In genomic region chr6:41937881-41938574, GRCh38 we compare ENCODE assay signal across 9 cellular contexts. TPM values are rescaled to one million over a fixed set of nuclear protein-coding genes. Genes with fewer than 3 reads are reported as not detected.
A peak's percentile ranks its signal among the peaks of the same experiment; 100 is the strongest.
DNase-seq lines count a peak whose midpoint lies in the region; ATAC-seq, FAIRE-seq and TF ChIP-seq lines count a peak whose summit lies in the region.
"Had no signal": no experiment of that assay in that cellular context is flagged by ENCODE, and none has a peak within 500 bp of the region (broad histone marks: within the 10 kb centered on the region; RNA-seq: fewer than 3 reads in every experiment).

No MANE protein-coding gene starts in this region.

- peak overlapping the region; percentile 100 for H3K4me3 Mint-ChIP-seq in activated naive CD4-positive, alpha-beta T cell treated with anti-CD3 and anti-CD28 coated beads, Interleukin-2, amount 10 ng/mL, durations not matched to agents 7 days and 5 days

- DNase-seq in NOMO-1 (lab: John Stamatoyannopoulos, UW; ENCODE audit: unreplicated experiment in 2 of 2) (peak; percentile 93 to 94), lung (ENCODE audit: low spot score) (peak; percentile 41), GM12892 (ENCODE audit: insufficient read length) (no peak)
- peak; percentile 70 for DNase-seq in activated naive CD4-positive, alpha-beta T cell treated with anti-CD3 and anti-CD28 coated beads, Interleukin-2, amount 10 ng/mL, durations not matched to agents 7 days and 5 days

- peak overlapping the region; percentile 96 for H3K27ac Mint-ChIP-seq in activated naive CD4-positive, alpha-beta T cell treated with anti-CD3 and anti-CD28 coated beads, Interleukin-2, amount 10 ng/mL, durations not matched to agents 7 days and 5 days

- H3K4me3 ChIP-seq in BLaER1 treated with 17β-estradiol and CSF1 and Interleukin-3, amounts not matched to agents 10 nM and 100 nM, result peak overlapping the region; percentile 91 to 100 (median 98)
- H3K4me3 ChIP-seq in lung, result no peak overlapping the region

- peak overlapping the region; percentile 92 to 100 (median 98) for H3K4me2 ChIP-seq in BLaER1 treated with 17β-estradiol and CSF1 and Interleukin-3, amounts not matched to agents 10 nM and 100 nM

- ATAC-seq in lung (ENCODE audit: insufficient read depth, low FRiP score) (no peak), GM21515 (IDR thresholded peaks at IDR 0.05; ENCODE audit: unreplicated experiment) (no peak), HG03354 (IDR thresholded peaks at IDR 0.05; ENCODE audit: poor library complexity, severe bottlenecking, unreplicated experiment) (no peak), HG03565 (IDR thresholded peaks at IDR 0.05; ENCODE audit: unreplicated experiment) (no peak)

- WGBS in lung, 2 donors, result 14 to 26% methylated on average over 4 of the region's 4 CpGs

- H3K9ac ChIP-seq in BLaER1 treated with 17β-estradiol and CSF1 and Interleukin-3, amounts not matched to agents 10 nM and 100 nM, result peak overlapping the region; percentile 85 to 100 (median 97)

- H3K4me1 ChIP-seq in BLaER1 treated with 17β-estradiol and CSF1 and Interleukin-3, amounts not matched to agents 10 nM and 100 nM, result peaks cover 60 to 78% (median 68%) of the 10 kb centered on the region in 10 experiments
- peaks cover 17 to 27% of the 10 kb centered on the region in 2 donors for H3K4me1 ChIP-seq in lung (ENCODE audit: control insufficient read depth in 2 of 2, insufficient read depth in 2 of 2, low read length in 2 of 2)

- peaks cover 67% of the 10 kb centered on the region for H3K4me1 Mint-ChIP-seq in activated naive CD4-positive, alpha-beta T cell treated with anti-CD3 and anti-CD28 coated beads, Interleukin-2, amount 10 ng/mL, durations not matched to agents 7 days and 5 days

- CTCF ChIA-PET in activated naive CD4-positive, alpha-beta T cell treated with anti-CD3 and anti-CD28 coated beads, Interleukin-2, amount 10 ng/mL, durations not matched to agents 7 days and 5 days (lab: Charles Lee), result interaction anchor here (0.7 to 10.9 kb wide), 10 partner anchors 10 to 151 kb away, joined by 3 to 259 read pairs (median 6); partner anchors contain the start of genes BYSL, MED20 and TOMM6

- H3K27ac ChIP-seq in BLaER1 treated with 17β-estradiol and CSF1 and Interleukin-3, amounts not matched to agents 10 nM and 100 nM, result peak overlapping the region; percentile 75 to 100 (median 99)
- peak overlapping the region in 1 of 2 donors; percentile 81 for H3K27ac ChIP-seq in lung (ENCODE audit: low read depth in 1 of 2, low read length in 1 of 2)

- TF ChIP-seq CTCF in lung (IDR thresholded peaks at IDR 0.05; ENCODE audit: control extremely low read depth, extremely low read depth), result no peak

- H4K20me1 ChIP-seq in BLaER1 treated with 17β-estradiol and CSF1 and Interleukin-3, amounts not matched to agents 10 nM and 100 nM, result peaks cover 0 to 32% (median 14%) of the 10 kb centered on the region in 11 experiments; a peak in 13 of 22 replicates

- FAIRE-seq in GM12892 (lab: Jason Lieb, UNC), result no peak
- FAIRE-seq: urothelium cell line had no signal

- H3K9me3 ChIP-seq in BLaER1 treated with 17β-estradiol and CSF1 and Interleukin-3, amounts not matched to agents 10 nM and 100 nM (replicated peaks in 1 of 11), result no peaks in the 10 kb centered on the region; a peak in 1 of 22 replicates
- H3K9me3 ChIP-seq in lung (ENCODE audit: control insufficient read depth in 2 of 2, insufficient read depth in 1 of 2, low read length in 1 of 2), result no peaks in the 10 kb centered on the region

- no peaks in the 10 kb centered on the region for H3K27me3 ChIP-seq in BLaER1 treated with 17β-estradiol and CSF1 and Interleukin-3, amounts not matched to agents 10 nM and 100 nM
- H3K27me3 ChIP-seq in lung (ENCODE audit: control insufficient read depth, insufficient read depth), result no peaks in the 10 kb centered on the region

- no peaks in the 10 kb centered on the region for H3K27me3 Mint-ChIP-seq in activated naive CD4-positive, alpha-beta T cell treated with anti-CD3 and anti-CD28 coated beads, Interleukin-2, amount 10 ng/mL, durations not matched to agents 7 days and 5 days

- peaks cover 69% of the 10 kb centered on the region for H3K36me3 Mint-ChIP-seq in activated naive CD4-positive, alpha-beta T cell treated with anti-CD3 and anti-CD28 coated beads, Interleukin-2, amount 10 ng/mL, durations not matched to agents 7 days and 5 days

- no peaks in the 10 kb centered on the region for H3K9me3 Mint-ChIP-seq in activated naive CD4-positive, alpha-beta T cell treated with anti-CD3 and anti-CD28 coated beads, Interleukin-2, amount 10 ng/mL, durations not matched to agents 7 days and 5 days

- no peak for TF ChIP-seq POLR2A in GM12892 (IDR thresholded peaks at IDR 0.05; ENCODE audit: low read depth, low read length)

- peaks cover 39 to 84% (median 76%) of the 10 kb centered on the region in 11 experiments for H3K36me3 ChIP-seq in BLaER1 treated with 17β-estradiol and CSF1 and Interleukin-3, amounts not matched to agents 10 nM and 100 nM
- peaks cover 5 to 28% of the 10 kb centered on the region in 2 donors for H3K36me3 ChIP-seq in lung (ENCODE audit: control insufficient read depth in 2 of 2, insufficient read depth in 2 of 2, low read length in 2 of 2)

RNA-seq across cellular contexts. Expression of gene CCND3, which starts 3.6 kb away (rescaled TPM):
- total RNA-seq in lung, result 100 to 1,000 TPM; 124 to 192 TPM
- polyA plus RNA-seq in lung, result 100 to 1,000 TPM; 120 to 221 TPM
- 26.8 TPM for polyA plus RNA-seq in GM12892 (2012; ENCODE audit: missing spikeins)

RNA-seq across cellular contexts. Expression of gene BYSL, which starts 16.7 kb away (rescaled TPM):
- total RNA-seq in lung, result 10 to 100 TPM in 1 of 2 donors, 1 to 10 TPM in 1; 9.9 to 19.7 TPM
- 10 to 100 TPM in 1 of 2 donors, 1 to 10 TPM in 1; 8.8 to 20.4 TPM for polyA plus RNA-seq in lung
- 15.2 TPM for polyA plus RNA-seq in GM12892 (2012; ENCODE audit: missing spikeins)

RNA-seq across cellular contexts. Expression of gene MED20, which starts 17.1 kb away (rescaled TPM):
- total RNA-seq in lung, result 10 to 100 TPM; 20.2 to 20.4 TPM
- polyA plus RNA-seq in lung, result 10 to 100 TPM in 1 of 2 donors, 1 to 10 TPM in 1; 7.0 to 10.1 TPM
- 8.8 TPM for polyA plus RNA-seq in GM12892 (2012; ENCODE audit: missing spikeins)

RNA-seq across cellular contexts. Expression of gene USP49, which starts 42.9 kb away (rescaled TPM):
- 1 to 10 TPM; 4.9 to 8.6 TPM for total RNA-seq in lung
- polyA plus RNA-seq in lung, result 1 to 10 TPM; 1.8 to 2.3 TPM
- polyA plus RNA-seq in GM12892 (2012; ENCODE audit: missing spikeins), result 6.1 TPM
